13 cellular contexts compared by ENCODE assay signal in the genomic region with DNA sequence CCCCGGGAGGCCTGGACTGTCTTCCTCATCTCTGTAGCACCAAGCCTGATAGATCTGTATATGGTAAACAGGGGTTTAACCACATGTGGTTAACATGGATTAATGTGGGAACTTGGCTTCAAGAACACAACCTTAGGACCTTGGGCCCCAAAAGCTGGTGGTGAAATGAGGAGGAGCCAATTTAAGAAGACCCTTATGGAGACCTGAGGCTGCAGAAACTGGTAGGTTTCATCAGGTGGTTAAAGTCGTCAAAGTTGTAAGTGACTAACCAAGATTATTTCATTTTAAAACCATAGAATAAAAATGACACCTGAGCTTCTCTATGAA. TPM values are rescaled to one million over a fixed set of nuclear protein-coding genes. Genes with fewer than 3 reads are reported as not detected.
DNase-seq lines count a peak whose midpoint lies in the region.
"Had no signal": no experiment of that assay in that cellular context is flagged by ENCODE, and none has a peak within 500 bp of the region (broad histone marks: within the 10 kb centered on the region; RNA-seq: fewer than 3 reads in every experiment).

No MANE protein-coding gene starts in this region.

- no peaks in the 10 kb centered on the region for H3K27me3 ChIP-seq in BLaER1
- H3K27me3 ChIP-seq in CD8-positive, alpha-beta memory T cell (ENCODE audit: insufficient read depth, low read length, poor library complexity, severe bottlenecking) = no peaks in the 10 kb centered on the region
- H3K27me3 ChIP-seq in mononuclear cell (ENCODE audit: insufficient read depth, low read length) = no peaks in the 10 kb centered on the region
- no peaks in the 10 kb centered on the region for H3K27me3 ChIP-seq in trophoblast cell (ENCODE audit: insufficient read depth, low read length)

- no peak overlapping the region for H4K8ac ChIP-seq in trophoblast cell (ENCODE audit: low read depth, low read length)

- H3K9me3 Mint-ChIP-seq in CD8-positive, alpha-beta memory T cell = no peaks in the 10 kb centered on the region
- H3K9me3 Mint-ChIP-seq in activated T-helper 1 cell treated with anti-CD3 and anti-CD28 coated beads, Interleukin-12 subunit alpha, Interleukin-12 subunit beta, Interleukin-2, Interleukin-4 antibody, amounts not matched to agents 30 ng/mL and 10 ng/mL and 1 ng/mL, durations not matched to agents 14 hours and 24 hours and 36 hours = no peaks in the 10 kb centered on the region

- H3K9ac ChIP-seq in BLaER1 (no peak overlapping the region), trophoblast cell (ENCODE audit: low read length) (no peak overlapping the region)

- no peaks in the 10 kb centered on the region for H3K9me3 ChIP-seq in BLaER1
- no peaks in the 10 kb centered on the region for H3K9me3 ChIP-seq in CD8-positive, alpha-beta memory T cell (ENCODE audit: low read length)
- no peaks in the 10 kb centered on the region for H3K9me3 ChIP-seq in mononuclear cell (ENCODE audit: low read depth, low read length)
- peaks cover 2% of the 10 kb centered on the region for H3K9me3 ChIP-seq in trophoblast cell (ENCODE audit: insufficient read depth, low read depth, low read length)

- H3K36me3 ChIP-seq in BLaER1 = peaks cover 84% of the 10 kb centered on the region
- peaks cover 16% of the 10 kb centered on the region for H3K36me3 ChIP-seq in CD8-positive, alpha-beta memory T cell (ENCODE audit: insufficient read depth, low read length)
- H3K36me3 ChIP-seq in trophoblast cell (ENCODE audit: control insufficient read depth in 1 of 2, insufficient read depth in 2 of 2, low read length in 2 of 2) = peaks cover 4 to 10% of the 10 kb centered on the region in 2 experiments

- DNase-seq in CD8-positive, alpha-beta memory T cell = no peak
- DNase-seq in activated T-helper 1 cell treated with anti-CD3 and anti-CD28 coated beads, Interleukin-12 subunit alpha, Interleukin-12 subunit beta, Interleukin-2, Interleukin-4 antibody, amounts not matched to agents 30 ng/mL and 10 ng/mL and 1 ng/mL, durations not matched to agents 14 hours and 24 hours and 36 hours (ENCODE audit: low spot score) = no peak
- DNase-seq in HuH-7 (ENCODE audit: low spot score) (no peak), trophoblast cell (no peak), dermis blood vessel endothelial cell (no peak)
- no peak for DNase-seq in stimulated activated CD4-positive, alpha-beta T cell treated with anti-CD3 and anti-CD28 coated beads, Interleukin-1b, Interleukin-23, amount 100 ng/mL, for 48 hours
- DNase-seq: NCI-H2107; stimulated activated CD4-positive, alpha-beta T cell treated with anti-CD3 and anti-CD28 coated beads, Interleukin-2, amount 100 ng/mL, for 48 hours; stimulated activated naive CD4-positive, alpha-beta T cell had no signal

- H3K27ac Mint-ChIP-seq in CD8-positive, alpha-beta memory T cell = peak overlapping the region; percentile 87 to 94 (median 89)
- peak overlapping the region; percentile 92 for H3K27ac Mint-ChIP-seq in activated T-helper 1 cell treated with anti-CD3 and anti-CD28 coated beads, Interleukin-12 subunit alpha, Interleukin-12 subunit beta, Interleukin-2, Interleukin-4 antibody, amounts not matched to agents 30 ng/mL and 10 ng/mL and 1 ng/mL, durations not matched to agents 14 hours and 24 hours and 36 hours
- H3K27ac Mint-ChIP-seq: progenitor cell of endocrine pancreas had no signal

- no peak overlapping the region for H4K91ac ChIP-seq in trophoblast cell (ENCODE audit: low read depth, low read length)

- H2BK120ac ChIP-seq in trophoblast cell (ENCODE audit: insufficient read depth, low read length, poor library complexity) = no peak overlapping the region

- H3K4me1 ChIP-seq in BLaER1 (peaks cover 60% of the 10 kb centered on the region), mononuclear cell (ENCODE audit: insufficient read depth, low read length) (peaks cover 100% of the 10 kb centered on the region), trophoblast cell (ENCODE audit: control insufficient read depth in 1 of 2, insufficient read depth in 2 of 2, low read length in 2 of 2) (no peaks in the 10 kb centered on the region)
- H3K4me1 ChIP-seq in CD8-positive, alpha-beta memory T cell (ENCODE audit: insufficient read depth, low read length) = peaks cover 65% of the 10 kb centered on the region

- H3K4me2 ChIP-seq in BLaER1 (peak overlapping the region; percentile 61), trophoblast cell (ENCODE audit: low read length) (no peak overlapping the region)

- H3K18ac ChIP-seq in trophoblast cell (ENCODE audit: low read length) = no peak overlapping the region

- H3K27me3 Mint-ChIP-seq in CD8-positive, alpha-beta memory T cell = no peaks in the 10 kb centered on the region
- H3K27me3 Mint-ChIP-seq in activated T-helper 1 cell treated with anti-CD3 and anti-CD28 coated beads, Interleukin-12 subunit alpha, Interleukin-12 subunit beta, Interleukin-2, Interleukin-4 antibody, amounts not matched to agents 30 ng/mL and 10 ng/mL and 1 ng/mL, durations not matched to agents 14 hours and 24 hours and 36 hours (ENCODE audit: insufficient read depth) = no peaks in the 10 kb centered on the region
- H3K27me3 Mint-ChIP-seq: progenitor cell of endocrine pancreas had no signal

- no peak overlapping the region for H3K23ac ChIP-seq in trophoblast cell (ENCODE audit: low read length)

- H2BK12ac ChIP-seq in trophoblast cell (ENCODE audit: low read length) = no peak overlapping the region

- no CpG with 5 or more reads among the region's 2 CpGs for WGBS in trophoblast cell (ENCODE audit: extremely low coverage, insufficient coverage, insufficient read length)

- H2AK5ac ChIP-seq in trophoblast cell (ENCODE audit: low read length) = no peak overlapping the region

- no peak overlapping the region for H3K14ac ChIP-seq in trophoblast cell (ENCODE audit: low read length)

- H4K20me1 ChIP-seq in BLaER1 = peaks cover 7% of the 10 kb centered on the region; the same call in 1 of the 2 replicates

- no peaks in the 10 kb centered on the region for H3K79me1 ChIP-seq in trophoblast cell (ENCODE audit: low read length)

- peaks cover 3 to 78% (median 11%) of the 10 kb centered on the region in 3 donors for H3K36me3 Mint-ChIP-seq in CD8-positive, alpha-beta memory T cell
- peaks cover 65% of the 10 kb centered on the region for H3K36me3 Mint-ChIP-seq in activated T-helper 1 cell treated with anti-CD3 and anti-CD28 coated beads, Interleukin-12 subunit alpha, Interleukin-12 subunit beta, Interleukin-2, Interleukin-4 antibody, amounts not matched to agents 30 ng/mL and 10 ng/mL and 1 ng/mL, durations not matched to agents 14 hours and 24 hours and 36 hours (ENCODE audit: low read depth)

- POLR2A ChIA-PET in CD8-positive, alpha-beta memory T cell (lab: Charles Lee) = interaction anchor here (0.7 kb wide), 1 partner anchor 49 kb away, joined by 6 read pairs; no protein-coding TSS in a partner anchor

- no peak overlapping the region for H2AFZ ChIP-seq in trophoblast cell (ENCODE audit: insufficient read depth, low read length, poor library complexity)

- H3K4me3 ChIP-seq in BLaER1 = no peak overlapping the region
- H3K4me3 ChIP-seq in CD8-positive, alpha-beta memory T cell (ENCODE audit: low read length) = no peak overlapping the region
- H3K4me3 ChIP-seq in mononuclear cell (ENCODE audit: low read length) = peak overlapping the region; percentile 2
- no peak overlapping the region for H3K4me3 ChIP-seq in trophoblast cell (ENCODE audit: low read depth, low read length)

- H3K27ac ChIP-seq in BLaER1 (no peak overlapping the region), trophoblast cell (ENCODE audit: low read depth, low read length) (no peak overlapping the region)
- H3K27ac ChIP-seq in CD8-positive, alpha-beta memory T cell (ENCODE audit: low read depth, low read length) = no peak overlapping the region

- CTCF ChIA-PET in CD8-positive, alpha-beta memory T cell (lab: Charles Lee) = no interaction called here

- no peak overlapping the region for H2BK5ac ChIP-seq in trophoblast cell (ENCODE audit: low read depth, low read length, poor library complexity)

- intact Hi-C loops in activated T-helper 1 cell treated with anti-CD3 and anti-CD28 coated beads, Interleukin-12 subunit alpha, Interleukin-12 subunit beta, Interleukin-2, Interleukin-4 antibody, amounts not matched to agents 30 ng/mL and 10 ng/mL and 1 ng/mL, durations not matched to agents 14 hours and 24 hours and 36 hours (cut with micrococcal nuclease) = no loop called here

- peaks cover 45 to 70% (median 63%) of the 10 kb centered on the region in 3 donors for H3K4me1 Mint-ChIP-seq in CD8-positive, alpha-beta memory T cell
- H3K4me1 Mint-ChIP-seq in activated T-helper 1 cell treated with anti-CD3 and anti-CD28 coated beads, Interleukin-12 subunit alpha, Interleukin-12 subunit beta, Interleukin-2, Interleukin-4 antibody, amounts not matched to agents 30 ng/mL and 10 ng/mL and 1 ng/mL, durations not matched to agents 14 hours and 24 hours and 36 hours (ENCODE audit: low read depth) = peaks cover 74% of the 10 kb centered on the region

- no peak overlapping the region for H4K12ac ChIP-seq in trophoblast cell (ENCODE audit: low read depth, low read length)

- H3K79me2 ChIP-seq in trophoblast cell (ENCODE audit: control insufficient read depth, insufficient read depth, low read length, poor library complexity) = no peaks in the 10 kb centered on the region

- H3K4ac ChIP-seq in trophoblast cell (ENCODE audit: low read depth, low read length) = no peak overlapping the region

- peak overlapping the region; percentile 49 to 88 (median 73) for H3K4me3 Mint-ChIP-seq in CD8-positive, alpha-beta memory T cell
- H3K4me3 Mint-ChIP-seq in activated T-helper 1 cell treated with anti-CD3 and anti-CD28 coated beads, Interleukin-12 subunit alpha, Interleukin-12 subunit beta, Interleukin-2, Interleukin-4 antibody, amounts not matched to agents 30 ng/mL and 10 ng/mL and 1 ng/mL, durations not matched to agents 14 hours and 24 hours and 36 hours = peak overlapping the region; percentile 75

RNA-seq across cellular contexts. Expression of gene THEMIS2, which starts 14.0 kb away (rescaled TPM):
- 10 to 100 TPM; 12.4 to 15.6 TPM for total RNA-seq in CD8-positive, alpha-beta memory T cell
- polyA plus RNA-seq in CD8-positive, alpha-beta memory T cell = 63.3 TPM
- total RNA-seq in activated T-helper 1 cell treated with anti-CD3 and anti-CD28 coated beads, Interleukin-12 subunit alpha, Interleukin-12 subunit beta, Interleukin-2, Interleukin-4 antibody, amounts not matched to agents 30 ng/mL and 10 ng/mL and 1 ng/mL, durations not matched to agents 14 hours and 24 hours and 36 hours = 28.7 and 33.5 TPM in 2 replicates
- total RNA-seq in mononuclear cell (270 TPM), dermis blood vessel endothelial cell (21.8 and 27.9 TPM in 2 replicates)
- 0.62 and 0.77 TPM in 2 replicates for polyA plus RNA-seq in trophoblast cell (2013)

RNA-seq across cellular contexts. Expression of gene RPA2, which starts 28.1 kb away (rescaled TPM):
- 100 to 1,000 TPM; 115 to 118 TPM for total RNA-seq in CD8-positive, alpha-beta memory T cell
- polyA plus RNA-seq in CD8-positive, alpha-beta memory T cell = 203 TPM
- total RNA-seq in activated T-helper 1 cell treated with anti-CD3 and anti-CD28 coated beads, Interleukin-12 subunit alpha, Interleukin-12 subunit beta, Interleukin-2, Interleukin-4 antibody, amounts not matched to agents 30 ng/mL and 10 ng/mL and 1 ng/mL, durations not matched to agents 14 hours and 24 hours and 36 hours = 96.0 and 96.5 TPM in 2 replicates
- total RNA-seq in mononuclear cell (16.4 TPM), dermis blood vessel endothelial cell (33.2 and 50.1 TPM in 2 replicates)
- 20.4 and 22.4 TPM in 2 replicates for polyA plus RNA-seq in trophoblast cell (2013)

RNA-seq across cellular contexts. Expression of gene SMPDL3B, which starts 48.5 kb away (rescaled TPM):
- total RNA-seq in CD8-positive, alpha-beta memory T cell = under 1 TPM in 1 of 2 experiments, not detected in 1; 0.27 TPM
- polyA plus RNA-seq in CD8-positive, alpha-beta memory T cell = not detected
- 0.29 and 0.60 TPM in 2 replicates for total RNA-seq in activated T-helper 1 cell treated with anti-CD3 and anti-CD28 coated beads, Interleukin-12 subunit alpha, Interleukin-12 subunit beta, Interleukin-2, Interleukin-4 antibody, amounts not matched to agents 30 ng/mL and 10 ng/mL and 1 ng/mL, durations not matched to agents 14 hours and 24 hours and 36 hours
- 0.10 TPM for total RNA-seq in mononuclear cell
- polyA plus RNA-seq in trophoblast cell (2013) = 39.9 and 46.1 TPM in 2 replicates
- 0.68 and 1.6 TPM in 2 replicates for total RNA-seq in dermis blood vessel endothelial cell
- total RNA-seq: endothelial cell of umbilical vein had no signal

RNA-seq across cellular contexts. Expression of gene PPP1R8, which starts 55.7 kb away (rescaled TPM):
- total RNA-seq in CD8-positive, alpha-beta memory T cell = 10 to 100 TPM; 66.3 to 70.0 TPM
- polyA plus RNA-seq in CD8-positive, alpha-beta memory T cell = 37.5 TPM
- total RNA-seq in activated T-helper 1 cell treated with anti-CD3 and anti-CD28 coated beads, Interleukin-12 subunit alpha, Interleukin-12 subunit beta, Interleukin-2, Interleukin-4 antibody, amounts not matched to agents 30 ng/mL and 10 ng/mL and 1 ng/mL, durations not matched to agents 14 hours and 24 hours and 36 hours = 84.1 and 88.1 TPM in 2 replicates
- total RNA-seq in mononuclear cell = 31.4 TPM
- polyA plus RNA-seq in trophoblast cell (2013) = 31.4 and 32.0 TPM in 2 replicates
- total RNA-seq in dermis blood vessel endothelial cell = 51.2 and 65.1 TPM in 2 replicates
